Comparison of ENCODE assay signal across 19 cellular contexts in the genomic region with DNA sequence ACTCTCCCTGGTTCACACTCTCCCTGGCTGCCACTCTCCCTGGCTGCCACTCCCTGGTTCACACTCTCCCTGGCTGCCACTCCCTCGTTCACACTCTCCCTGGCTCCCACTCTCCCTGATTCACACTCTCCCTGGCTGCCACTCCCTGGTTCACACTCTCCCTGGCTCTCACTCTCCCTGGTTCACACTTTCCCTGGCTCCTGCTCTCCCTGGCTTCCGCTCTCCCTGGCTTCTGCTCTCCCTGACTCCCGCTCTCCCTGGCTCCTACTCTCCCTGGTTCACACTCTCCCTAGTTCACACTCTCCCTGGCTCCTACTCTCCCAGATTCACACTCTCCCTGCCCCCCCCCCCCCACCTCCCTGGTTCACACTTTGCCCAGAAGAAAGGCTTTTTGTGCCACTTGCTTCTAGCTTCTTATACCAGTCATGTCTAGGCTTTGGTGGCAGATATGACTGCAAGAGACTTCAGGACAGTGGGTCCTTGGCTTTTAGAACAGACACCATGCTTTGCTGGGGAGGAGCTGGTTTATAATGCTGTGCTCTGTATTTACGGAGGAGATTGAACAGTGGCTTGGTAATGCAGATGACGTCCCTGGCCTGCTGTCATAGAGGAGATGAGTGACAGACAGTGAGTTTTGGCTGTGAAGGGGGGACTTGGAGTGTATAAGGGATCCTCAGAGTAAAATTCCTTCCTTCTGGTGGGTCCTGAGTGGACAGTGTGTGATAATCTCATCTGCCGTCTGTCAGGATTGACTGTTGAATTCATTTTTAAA. TPM values are rescaled to one million over a fixed set of nuclear protein-coding genes. Genes with fewer than 3 reads are reported as not detected.
DNase-seq lines count a peak whose midpoint lies in the region; ATAC-seq and TF ChIP-seq lines count a peak whose summit lies in the region.
"Had no signal": no experiment of that assay in that cellular context is flagged by ENCODE, and none has a peak within 500 bp of the region (broad histone marks: within the 10 kb centered on the region; RNA-seq: fewer than 3 reads in every experiment).

No MANE protein-coding gene starts in this region.

- H3K27ac ChIP-seq in coronary artery (no peak overlapping the region), A673 (ENCODE audit: low read depth, low read length, poor library complexity, severe bottlenecking) (no peak overlapping the region)
- H3K27ac ChIP-seq: HL-60, RWPE1 had no signal

- H3K27me3 ChIP-seq in A673 (replicated peaks; ENCODE audit: insufficient read depth, low read depth, low read length, poor library complexity) = no peaks in the 10 kb centered on the region
- H3K27me3 ChIP-seq: BE2C had no signal

- TF ChIP-seq CTCF in coronary artery (IDR thresholded peaks at IDR 0.05) = no peak
- TF ChIP-seq CTCF in A673 (conservative IDR thresholded peaks at IDR 0.05; ENCODE audit: low read depth, low read length) = no peak

- H3K27ac Mint-ChIP-seq in stimulated activated naive CD8-positive, alpha-beta T cell treated with anti-CD3 and anti-CD28 coated beads, Interleukin-15, Interleukin-2, amounts not matched to agents 100 ng/mL and 50 ng/mL, for 24 hours = peak overlapping the region; percentile 65
- H3K27ac Mint-ChIP-seq: GM23338 had no signal

- no peak for ATAC-seq in stimulated activated naive CD8-positive, alpha-beta T cell treated with anti-CD3 and anti-CD28 coated beads, Interleukin-15, Interleukin-2, amounts not matched to agents 100 U/mL and 50 U/mL, for 24 hours
- ATAC-seq: GM23338 had no signal

- peaks cover 29% of the 10 kb centered on the region for H3K4me1 Mint-ChIP-seq in stimulated activated naive CD8-positive, alpha-beta T cell treated with anti-CD3 and anti-CD28 coated beads, Interleukin-15, Interleukin-2, amounts not matched to agents 100 ng/mL and 50 ng/mL, for 24 hours (ENCODE audit: low read depth)

- H3K36me3 Mint-ChIP-seq in stimulated activated naive CD8-positive, alpha-beta T cell treated with anti-CD3 and anti-CD28 coated beads, Interleukin-15, Interleukin-2, amounts not matched to agents 100 ng/mL and 50 ng/mL, for 24 hours (ENCODE audit: low read depth) = peaks cover 9% of the 10 kb centered on the region

- H3K4me3 ChIP-seq in coronary artery (no peak overlapping the region), A673 (ENCODE audit: low read depth, low read length, poor library complexity, severe bottlenecking) (no peak overlapping the region)
- H3K4me3 ChIP-seq: GM23338 had no signal

- H3K9me3 Mint-ChIP-seq in stimulated activated naive CD8-positive, alpha-beta T cell treated with anti-CD3 and anti-CD28 coated beads, Interleukin-15, Interleukin-2, amounts not matched to agents 100 ng/mL and 50 ng/mL, for 24 hours = no peaks in the 10 kb centered on the region
- H3K9me3 Mint-ChIP-seq: CD8-positive, alpha-beta memory T cell had no signal

- POLR2A ChIA-PET in A673 (lab: Charles Lee; ENCODE audit: low non-redundant PET) = interaction anchor here (0.6 kb wide), 1 partner anchor 1982 kb away, joined by 9 read pairs; no protein-coding TSS in a partner anchor

- CTCF ChIA-PET in A673 (lab: Charles Lee) = no interaction called here

- H3K36me3 ChIP-seq in A673 (ENCODE audit: insufficient read depth, low read length, poor library complexity, severe bottlenecking) = no peaks in the 10 kb centered on the region

- H3K27me3 Mint-ChIP-seq in stimulated activated naive CD8-positive, alpha-beta T cell treated with anti-CD3 and anti-CD28 coated beads, Interleukin-15, Interleukin-2, amounts not matched to agents 100 ng/mL and 50 ng/mL, for 24 hours = no peaks in the 10 kb centered on the region
- H3K27me3 Mint-ChIP-seq: CD8-positive, alpha-beta memory T cell had no signal

- no peaks in the 10 kb centered on the region for H3K9me3 ChIP-seq in A673 (ENCODE audit: low read depth, low read length, poor library complexity, severe bottlenecking)
- H3K9me3 ChIP-seq: BE2C had no signal

- H3K4me3 Mint-ChIP-seq in stimulated activated naive CD8-positive, alpha-beta T cell treated with anti-CD3 and anti-CD28 coated beads, Interleukin-15, Interleukin-2, amounts not matched to agents 100 ng/mL and 50 ng/mL, for 24 hours = no peak overlapping the region
- H3K4me3 Mint-ChIP-seq: GM23338 had no signal

- BruUV-seq in A673 (replicated peaks; lab: Mats Ljungman, UMichigan) = no TSS peak

- DNase-seq in stimulated activated naive CD8-positive, alpha-beta T cell treated with anti-CD3 and anti-CD28 coated beads, Interleukin-15, Interleukin-2, amounts not matched to agents 100 U/mL and 50 U/mL, for 24 hours = no peak
- DNase-seq in coronary artery (ENCODE audit: low spot score) = peak; percentile 28
- peak; percentile 41 for DNase-seq in mesenteric fat pad (ENCODE audit: low spot score)
- no peak for DNase-seq in foreskin melanocyte
- DNase-seq in activated gamma-delta T cell treated with Interleukin-2 at 50 U/mL for 16 hours = no peak
- no peak for DNase-seq in A673 (ENCODE audit: low spot score)
- DNase-seq: BE2C; CD8-positive, alpha-beta memory T cell; DMS 273 treated with DMSO at 0.1 percent for 48 hours; KBM-7; NCI-H1048; NCI-H146; NCI-H2081 treated with DMSO at 0.1 percent for 48 hours; NCI-H526 treated with DMSO at 0.1 percent for 48 hours; NK-92 treated with Interleukin-12 subunit alpha and Interleukin-12 subunit beta, amount 100 ng/mL, for 24 hours had no signal

- intact Hi-C loops in A673 (cut with micrococcal nuclease; ENCODE audit: unreplicated experiment) = no loop called here

- H3K4me1 ChIP-seq in A673 (ENCODE audit: insufficient read depth, low read length, poor library complexity, severe bottlenecking) = no peaks in the 10 kb centered on the region
- H3K4me1 ChIP-seq: BE2C had no signal

RNA-seq across cellular contexts. Expression of a gene that starts 17.0 kb away (rescaled TPM):
- total RNA-seq in mesenteric fat pad = 62.0 TPM
- 7.7 and 10.0 TPM in 2 replicates for total RNA-seq in A673 (2021)

Comparison
In these comparisons a context has a peak if more than half of its experiments do, and no peak if none do; other contexts are left out.
1. DNase-seq: peak in coronary artery (single experiment) and mesenteric fat pad (single experiment); none in stimulated activated naive CD8-positive, alpha-beta T cell treated with anti-CD3 and anti-CD28 coated beads, Interleukin-15, Interleukin-2, amounts not matched to agents 100 U/mL and 50 U/mL, for 24 hours (single experiment), foreskin melanocyte (single experiment), activated gamma-delta T cell treated with Interleukin-2 at 50 U/mL for 16 hours (single experiment) and A673 (single experiment).